Comparison of ENCODE assay signal across 16 cellular contexts in genomic region chr10:60808031-60808430, GRCh38. TPM values are rescaled to one million over a fixed set of nuclear protein-coding genes. Genes with fewer than 3 reads are reported as not detected.
DNase-seq lines count a peak whose midpoint lies in the region; ATAC-seq and TF ChIP-seq lines count a peak whose summit lies in the region.
"Had no signal": no experiment of that assay in that cellular context is flagged by ENCODE, and none has a peak within 500 bp of the region (broad histone marks: within the 10 kb centered on the region; RNA-seq: fewer than 3 reads in every experiment).

No MANE protein-coding gene starts in this region.

- H3K4me3 ChIP-seq in PC-3 (ENCODE audit: low read length) (no peak overlapping the region), fibroblast of villous mesenchyme (ENCODE audit: low read depth, low read length) (no peak overlapping the region), vagina (no peak overlapping the region)
- H3K4me3 ChIP-seq: BLaER1, GM23338 had no signal

- no peak overlapping the region for H2AFZ ChIP-seq in PC-3 (ENCODE audit: low read length)
- H2AFZ ChIP-seq: GM23338 had no signal

- H4K20me1 ChIP-seq in PC-3 (ENCODE audit: low read length), result no peaks in the 10 kb centered on the region
- H4K20me1 ChIP-seq: BLaER1 had no signal

- no peaks in the 10 kb centered on the region for H3K27me3 Mint-ChIP-seq in Calu3 (ENCODE audit: unreplicated experiment)
- H3K27me3 Mint-ChIP-seq: B cell; CD4-positive, CD25-positive, alpha-beta regulatory T cell had no signal

- DNase-seq in EH (ENCODE audit: low read depth) (peak; percentile 34), PC-3 (no peak), fibroblast of villous mesenchyme (ENCODE audit: low read depth) (peak; percentile 68), vagina (ENCODE audit: extremely low spot score in 2 of 2) (no peak), Calu3 (no peak), RKO (ENCODE audit: low spot score) (no peak)
- DNase-seq: CD4-positive, CD25-positive, alpha-beta regulatory T cell; CD8-positive, alpha-beta memory T cell; DMS53; DMS79 treated with DMSO at 0.1 percent for 48 hours; H9 had no signal

- no peak overlapping the region for H3K27ac ChIP-seq in PC-3 (ENCODE audit: low read length)
- H3K27ac ChIP-seq in vagina, result peak overlapping the region; percentile 66
- H3K27ac ChIP-seq: BLaER1 had no signal

- peaks cover 15% of the 10 kb centered on the region for H3K4me1 Mint-ChIP-seq in Calu3 (ENCODE audit: low read depth, unreplicated experiment)
- H3K4me1 Mint-ChIP-seq: B cell; CD8-positive, alpha-beta memory T cell had no signal

- TF ChIP-seq CTCF in PC-3 (conservative IDR thresholded peaks at IDR 0.05; ENCODE audit: low read depth, low read length) (no peak), fibroblast of villous mesenchyme (IDR thresholded peaks at IDR 0.05; ENCODE audit: insufficient read depth, low read depth, low read length) (no peak), vagina (IDR thresholded peaks at IDR 0.05) (no peak), Calu3 (IDR thresholded peaks at IDR 0.05; ENCODE audit: unreplicated experiment) (no peak)

- 0 out of 2 replicates have a peak, but pooled peaks have one; percentile 13 for ATAC-seq in PC-3
- no peak for ATAC-seq in HG02938 (IDR thresholded peaks at IDR 0.05; ENCODE audit: unreplicated experiment)
- ATAC-seq: GM23338, HCT116 had no signal

- no peaks in the 10 kb centered on the region for H3K36me3 Mint-ChIP-seq in Calu3 (ENCODE audit: insufficient read depth, unreplicated experiment)
- H3K36me3 Mint-ChIP-seq: CD4-positive, CD25-positive, alpha-beta regulatory T cell; CD8-positive, alpha-beta memory T cell had no signal

- H3K4me1 ChIP-seq in PC-3 (ENCODE audit: insufficient read depth, low read length) (peaks cover 10% of the 10 kb centered on the region; the same call in 1 of the 2 replicates), vagina (peaks cover 45% of the 10 kb centered on the region)
- H3K4me1 ChIP-seq: BLaER1 had no signal

- CTCF ChIA-PET in PC-3 (lab: Charles Lee), result no interaction called here
- CTCF ChIA-PET in Calu3 (lab: Charles Lee), result interaction anchor here (0.5 kb wide), 1 partner anchor 1828 kb away, joined by 4 read pairs; no protein-coding TSS in a partner anchor

- no peaks in the 10 kb centered on the region for H3K9me3 Mint-ChIP-seq in Calu3 (ENCODE audit: low read depth, unreplicated experiment)
- H3K9me3 Mint-ChIP-seq: CD8-positive, alpha-beta memory T cell; GM23338; H9 had no signal

- H3K9me3 ChIP-seq in PC-3 (ENCODE audit: low read length), result no peaks in the 10 kb centered on the region
- no peaks in the 10 kb centered on the region for H3K9me3 ChIP-seq in vagina
- H3K9me3 ChIP-seq: BLaER1 had no signal

- no peaks in the 10 kb centered on the region for H3K79me2 ChIP-seq in PC-3 (ENCODE audit: low read length)

- no peaks in the 10 kb centered on the region for H3K36me3 ChIP-seq in PC-3 (ENCODE audit: low read depth, low read length)
- no peaks in the 10 kb centered on the region for H3K36me3 ChIP-seq in vagina

- intact Hi-C loops in PC-3 (cut with micrococcal nuclease), result no loop called here
- intact Hi-C loops in vagina (cut with DNase I), result no loop called here
- intact Hi-C loops in Calu3 (cut with micrococcal nuclease; ENCODE audit: unreplicated experiment), result no loop called here

- no peak overlapping the region for H3K4me3 Mint-ChIP-seq in Calu3 (ENCODE audit: low read depth, unreplicated experiment)
- H3K4me3 Mint-ChIP-seq: B cell; CD4-positive, CD25-positive, alpha-beta regulatory T cell; CD8-positive, alpha-beta memory T cell; GM23338; H9 had no signal

- no TSS peak for BruUV-seq in PC-3 (replicated peaks; lab: Mats Ljungman, UMichigan)
- no TSS peak for BruUV-seq in Calu3 (replicated peaks; lab: Mats Ljungman, UMichigan)

- no peaks in the 10 kb centered on the region for H3K9me2 ChIP-seq in PC-3 (replicated peaks; ENCODE audit: low read length)

- H3K4me2 ChIP-seq in PC-3 (ENCODE audit: low read length), result no peak overlapping the region
- H3K4me2 ChIP-seq: BLaER1, GM23338 had no signal

- no peaks in the 10 kb centered on the region for H3K27me3 ChIP-seq in PC-3 (ENCODE audit: low read length)
- no peaks in the 10 kb centered on the region for H3K27me3 ChIP-seq in vagina
- H3K27me3 ChIP-seq: BLaER1 had no signal

- no peak overlapping the region for H3K27ac Mint-ChIP-seq in Calu3 (ENCODE audit: unreplicated experiment)
- H3K27ac Mint-ChIP-seq: B cell; CD4-positive, CD25-positive, alpha-beta regulatory T cell; CD8-positive, alpha-beta memory T cell; GM23338; H9 had no signal

- TF ChIP-seq POLR2A in vagina (IDR thresholded peaks at IDR 0.05), result no peak

- POLR2A ChIA-PET in PC-3 (lab: Charles Lee; ENCODE audit: unreplicated experiment), result interaction anchor here (0.6 kb wide), 1 partner anchor 972 kb away, joined by 3 read pairs; no protein-coding TSS in a partner anchor

- H3F3A ChIP-seq in PC-3 (ENCODE audit: low read length, unreplicated experiment), result no peaks in the 10 kb centered on the region

- no peak overlapping the region for H3K9ac ChIP-seq in PC-3 (ENCODE audit: low read length)
- H3K9ac ChIP-seq: BLaER1 had no signal

RNA-seq across cellular contexts. Expression of gene CDK1, which starts 29.8 kb away (rescaled TPM):
- 166 and 202 TPM in 2 replicates for total RNA-seq in PC-3 (2014; rRNA removed)
- total RNA-seq in fibroblast of villous mesenchyme, result 20.0 and 49.2 TPM in 2 replicates
- 10.8 TPM for total RNA-seq in vagina
- total RNA-seq in Calu3 (2022), result 125 and 140 TPM in 2 replicates

Comparison
In these comparisons a context has a peak if more than half of its experiments do, and no peak if none do; other contexts are left out.
1. DNase-seq: peak in EH (single experiment) and fibroblast of villous mesenchyme (single experiment); none in PC-3 (single experiment), vagina (0 of 2), Calu3 (single experiment) and RKO (single experiment).